11 cellular contexts compared by ENCODE assay signal in genomic region chr7:12765431-12766100, GRCh38.
"Had no signal": no experiment of that assay in that cellular context is flagged by ENCODE, and none has a peak within 500 bp of the region (broad histone marks: within the 10 kb centered on the region; RNA-seq: fewer than 3 reads in every experiment).

No MANE protein-coding gene starts in this region.

- H3K4me3 ChIP-seq: body of pancreas, right atrium auricular region, transverse colon had no signal

- ATAC-seq: body of pancreas had no signal

- H3K36me3 ChIP-seq: right atrium auricular region, transverse colon had no signal

- H3K27ac ChIP-seq: body of pancreas, right atrium auricular region, transverse colon had no signal

- H3K9me3 ChIP-seq: body of pancreas, right atrium auricular region, transverse colon had no signal

- H3K27me3 ChIP-seq: body of pancreas, right atrium auricular region, transverse colon had no signal

- DNase-seq: activated CD4-positive, alpha-beta T cell treated with anti-CD3 and anti-CD28 coated beads for 4 hours; activated naive CD4-positive, alpha-beta T cell treated with anti-CD3 and anti-CD28 coated beads, Interleukin-2, amount 50 U/mL, for 16 hours; activated T-cell treated with anti-CD3 and anti-CD28 coated beads for 4 hours; body of pancreas; effector memory CD4-positive, alpha-beta T cell; hypothalamus; kidney glomerular epithelial cell; stimulated activated naive B cell treated with anti-CD40 and anti-IgM and Interleukin-4, amounts not matched to agents 10 μg/mL and 1 μg/mL and 100 μg/mL, for 72 hours; T-helper 1 cell; transverse colon had no signal
